11 cellular contexts compared by ENCODE assay signal in genomic region chr5:34598177-34598794, GRCh38. TPM values are rescaled to one million over a fixed set of nuclear protein-coding genes. Genes with fewer than 3 reads are reported as not detected.
DNase-seq lines count a peak whose midpoint lies in the region; ATAC-seq, FAIRE-seq and TF ChIP-seq lines count a peak whose summit lies in the region.
"Had no signal": no experiment of that assay in that cellular context is flagged by ENCODE, and none has a peak within 500 bp of the region (broad histone marks: within the 10 kb centered on the region; RNA-seq: fewer than 3 reads in every experiment).

No MANE protein-coding gene starts in this region.

- no peak for TF ChIP-seq EP300 in K562 (IDR thresholded peaks at IDR 0.05; ENCODE audit: low read length)

- H3K4me2 ChIP-seq in K562 (ENCODE audit: insufficient read depth, low read length): no peak overlapping the region

- H3K79me2 ChIP-seq in ACC112 (ENCODE audit: control insufficient read depth, insufficient read depth, low read length, unreplicated experiment) (no peaks in the 10 kb centered on the region), K562 (ENCODE audit: control insufficient read depth, insufficient read depth, low read length) (no peaks in the 10 kb centered on the region)

- peak overlapping the region; percentile 25; the same call in 1 of the 2 replicates for H3K4me3 ChIP-seq in ACC112 (ENCODE audit: low read depth, low read length)
- H3K4me3 ChIP-seq in K562: no peak overlapping the region
- no peak overlapping the region for H3K4me3 ChIP-seq in kidney epithelial cell (ENCODE audit: low read depth, low read length)
- H3K4me3 ChIP-seq: prostate gland, testis had no signal

- no peaks in the 10 kb centered on the region for H4K20me1 ChIP-seq in K562 (replicated peaks; ENCODE audit: control insufficient read depth, insufficient read depth, low read length)

- in situ Hi-C loops in K562 (cut with MboI): no loop called here

- H3K9me3 ChIP-seq in K562 (replicated peaks; ENCODE audit: control insufficient read depth, insufficient read depth, low read depth, low read length): no peaks in the 10 kb centered on the region
- H3K9me3 ChIP-seq: prostate gland, testis had no signal

- H3K27me3 ChIP-seq in ACC112 (ENCODE audit: insufficient read depth, low read length): no peaks in the 10 kb centered on the region
- H3K27me3 ChIP-seq in K562 (ENCODE audit: control insufficient read depth in 2 of 2, insufficient read depth in 2 of 2, low read length in 2 of 2): peaks cover 0 to 5% of the 10 kb centered on the region in 2 experiments; a peak in 1 of 5 replicates
- H3K27me3 ChIP-seq in kidney epithelial cell (ENCODE audit: control insufficient read depth, insufficient read depth, low read length): no peaks in the 10 kb centered on the region
- H3K27me3 ChIP-seq: testis had no signal

- no peaks in the 10 kb centered on the region for H3K9me1 ChIP-seq in K562 (ENCODE audit: control insufficient read depth, insufficient read depth, low read length)

- 3% methylated on average over 5 of the region's 5 CpGs for WGBS in K562 (ENCODE audit: insufficient coverage, low coverage, missing lambda C conversion rate)

- ATAC-seq in K562: no peak
- no peak for ATAC-seq in HG03045 (IDR thresholded peaks at IDR 0.05; ENCODE audit: unreplicated experiment)

- H3K27ac ChIP-seq in ACC112 (ENCODE audit: low read depth, low read length) (peak overlapping the region; percentile 81), K562 (ENCODE audit: extremely low read depth, low read depth, low read length) (no peak overlapping the region)
- H3K27ac ChIP-seq: prostate gland, testis had no signal

- DNase-seq in HS-27A (ENCODE audit: low read depth): peak; percentile 55
- no peak for DNase-seq in K562 (ENCODE audit: extremely low read depth in 1 of 4, low spot score in 3 of 4)
- DNase-seq in kidney epithelial cell (ENCODE audit: low read depth): peak; percentile 87
- DNase-seq in SIG-M5 treated with dmso at 0.1 percent for 504 hours (lab: John Stamatoyannopoulos, UW; ENCODE audit: unreplicated experiment): no peak
- DNase-seq in posterior vena cava (ENCODE audit: low spot score): no peak
- DNase-seq in iPS-NIHi7 (ENCODE audit: extremely low spot score): no peak
- DNase-seq: NCI-H1436 treated with DMSO at 0.1 percent for 48 hours, testis had no signal

- peaks cover 33% of the 10 kb centered on the region for H3K4me1 ChIP-seq in ACC112 (ENCODE audit: control insufficient read depth, insufficient read depth, low read length, unreplicated experiment)
- peaks cover 0 to 5% of the 10 kb centered on the region in 2 experiments; a peak in 2 of 5 replicates for H3K4me1 ChIP-seq in K562 (replicated peaks in 1 of 2; ENCODE audit: control insufficient read depth in 2 of 2, insufficient read depth in 2 of 2, low read length in 2 of 2)
- H3K4me1 ChIP-seq: prostate gland had no signal

- H3K36me3 ChIP-seq in ACC112 (ENCODE audit: insufficient read depth, low read length) (no peaks in the 10 kb centered on the region), K562 (ENCODE audit: control insufficient read depth, insufficient read depth, low read length) (no peaks in the 10 kb centered on the region), kidney epithelial cell (ENCODE audit: control insufficient read depth, insufficient read depth, low read length) (no peaks in the 10 kb centered on the region)
- H3K36me3 ChIP-seq: prostate gland had no signal

- no TSS peak for BruUV-seq in K562 (replicated peaks; lab: Mats Ljungman, UMichigan)

- intact Hi-C loops in K562 (cut with micrococcal nuclease): no loop called here
- intact Hi-C loops in posterior vena cava (cut with DNase I): no loop called here

- H2AFZ ChIP-seq in ACC112 (ENCODE audit: low read length, unreplicated experiment) (peak overlapping the region; percentile 10), K562 (ENCODE audit: low read depth, low read length) (no peak overlapping the region)

- no peak for TF ChIP-seq RAD21 in K562 (CRISPR knock-in tag; conservative IDR thresholded peaks at IDR 0.05 in 1 of 2, IDR thresholded peaks at IDR 0.05 in 1 of 2)

- POLR2A ChIA-PET in K562 (lab: Yijun Ruan, JAX): interaction anchor here (1.2 kb wide), 1 partner anchor 11 kb away, joined by 8 read pairs; no protein-coding TSS in a partner anchor

- no peak overlapping the region for H3K9ac ChIP-seq in K562 (ENCODE audit: insufficient read depth in 1 of 2, low read depth in 2 of 2, low read length in 2 of 2)

- no peak for TF ChIP-seq POLR2A in K562 (conservative IDR thresholded peaks at IDR 0.05)

- no peak for FAIRE-seq in K562 (lab: Jason Lieb, UNC)

- no peak for TF ChIP-seq CTCF in K562 (IDR thresholded peaks at IDR 0.05 in 2 of 3, conservative IDR thresholded peaks at IDR 0.05 in 1 of 3; ENCODE audit: insufficient read depth in 2 of 3, low read depth in 1 of 3, low read length in 3 of 3)
- no peak for TF ChIP-seq CTCF in kidney epithelial cell (IDR thresholded peaks at IDR 0.05; ENCODE audit: insufficient read depth, low read length, poor library complexity, severe bottlenecking)

- CTCF ChIA-PET in K562 (lab: Yijun Ruan, JAX; ENCODE audit: low intra/inter-chr PET ratio): no interaction called here

TF ChIP-seq in K562, 482 proteins besides CTCF, POLR2A, EP300 and RAD21 (continues in another document):
- TF ChIP-seq XRCC4 (IDR thresholded peaks at IDR 0.05; ENCODE audit: extremely low read depth, insufficient read depth, insufficient read length) (no peak), MED1 (CRISPR knock-in tag; IDR thresholded peaks at IDR 0.05; ENCODE audit: borderline replicate concordance) (no peak), KAT7 (CRISPR knock-in tag; IDR thresholded peaks at IDR 0.05; ENCODE audit: borderline replicate concordance) (no peak), CSDE1 (IDR thresholded peaks at IDR 0.05) (no peak), SUPT5H (IDR thresholded peaks at IDR 0.05) (no peak), SNIP1 (IDR thresholded peaks at IDR 0.05; ENCODE audit: low read depth) (no peak), RB1 (IDR thresholded peaks at IDR 0.05; ENCODE audit: low read depth) (no peak), ZNF143 (CRISPR knock-in tag; IDR thresholded peaks at IDR 0.05) (no peak), ZKSCAN8 (CRISPR knock-in tag; IDR thresholded peaks at IDR 0.05) (no peak), GTF2B (IDR thresholded peaks at IDR 0.05; ENCODE audit: extremely low read depth, insufficient read length) (no peak), ETV5 (CRISPR knock-in tag; IDR thresholded peaks at IDR 0.05; ENCODE audit: low read depth) (no peak), BRD4 (IDR thresholded peaks at IDR 0.05) (no peak), HDAC3 (IDR thresholded peaks at IDR 0.05; ENCODE audit: borderline replicate concordance, partially characterized antibody) (no peak), LARP7 (IDR thresholded peaks at IDR 0.05) (no peak), JUN (IDR thresholded peaks at IDR 0.05; ENCODE audit: borderline replicate concordance, low read depth, low read length) (no peak), JUN (CRISPR knock-in tag; IDR thresholded peaks at IDR 0.05; ENCODE audit: borderline replicate concordance) (no peak), STAT5B (CRISPR knock-in tag; IDR thresholded peaks at IDR 0.05) (no peak), TCF7L2 (IDR thresholded peaks at IDR 0.05; ENCODE audit: low read depth, low read length) (no peak)
- TF ChIP-seq, protein P1, sequence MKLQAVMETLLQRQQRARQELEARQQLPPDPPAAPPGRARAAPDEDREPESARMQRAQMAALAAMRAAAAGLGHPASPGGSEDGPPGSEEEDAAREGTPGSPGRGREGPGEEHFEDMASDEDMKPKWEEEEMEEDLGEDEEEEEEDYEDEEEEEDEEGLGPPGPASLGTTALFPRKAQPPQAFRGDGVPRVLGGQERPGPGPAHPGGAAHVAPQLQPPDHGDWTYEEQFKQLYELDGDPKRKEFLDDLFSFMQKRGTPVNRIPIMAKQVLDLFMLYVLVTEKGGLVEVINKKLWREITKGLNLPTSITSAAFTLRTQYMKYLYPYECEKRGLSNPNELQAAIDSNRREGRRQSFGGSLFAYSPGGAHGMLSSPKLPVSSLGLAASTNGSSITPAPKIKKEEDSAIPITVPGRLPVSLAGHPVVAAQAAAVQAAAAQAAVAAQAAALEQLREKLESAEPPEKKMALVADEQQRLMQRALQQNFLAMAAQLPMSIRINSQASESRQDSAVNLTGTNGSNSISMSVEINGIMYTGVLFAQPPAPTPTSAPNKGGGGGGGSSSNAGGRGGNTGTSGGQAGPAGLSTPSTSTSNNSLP (IDR thresholded peaks at IDR 0.05; ENCODE audit: borderline replicate concordance, low read depth, low read length): no peak

RNA-seq across cellular contexts. Expression of gene RAI14, which starts 57.8 kb away (rescaled TPM):
- 38.2 and 39.6 TPM in 2 replicates for total RNA-seq in K562 (2011; cell fraction: chromatin; rRNA removed; ENCODE audit: low replicate concordance)
- 12.7 and 17.1 TPM in 2 replicates for total RNA-seq in K562 (2011; cell fraction: nucleolus; rRNA removed)
- total RNA-seq in K562 (2011; cell fraction: nucleoplasm; rRNA removed): 23.8 and 35.0 TPM in 2 replicates
- 26.2 and 28.7 TPM in 2 replicates for total RNA-seq in K562 (2014; rRNA removed)
- total RNA-seq in K562 (2014; rRNA removed; fragmentation: Illumina TruSeq; extraction: Trizol): 36.6 and 41.5 TPM in 2 replicates
- 24.9 and 26.9 TPM in 2 replicates for total RNA-seq in K562 (2015; rRNA removed; fragmentation: Illumina TruSeq; extraction: Trizol)
- total RNA-seq in K562 (2021): 52.4 and 58.6 TPM in 2 replicates
- polyA plus RNA-seq in K562 (2011; rRNA removed): 21.1 and 34.8 TPM in 2 replicates
- polyA plus RNA-seq in K562 (2011; cell fraction: cytosol; rRNA removed): 16.5 and 29.9 TPM in 2 replicates
- polyA plus RNA-seq in K562 (2011; cell fraction: nucleus; rRNA removed): 10.9 and 24.1 TPM in 2 replicates
- 17.2 and 23.2 TPM in 2 replicates for polyA plus RNA-seq in K562 (2012)
- 44.7 and 45.1 TPM in 2 replicates for polyA plus RNA-seq in K562 (2014; fragmentation: Illumina TruSeq; extraction: Trizol)
- polyA plus RNA-seq in K562 (2014; fragmentation: Nextera tagmentation; extraction: Ambion mirVana): 10 to 100 TPM; 11.3 to 12.6 TPM
- polyA plus RNA-seq in K562 (2014; rRNA removed): 25.8 and 82.5 TPM in 2 replicates
- 86.8 and 125 TPM in 2 replicates for polyA minus RNA-seq in K562 (2011; rRNA and poly(A)+ RNA removed)
- 23.6 and 23.8 TPM in 2 replicates for polyA minus RNA-seq in K562 (2011; cell fraction: cytosol; rRNA and poly(A)+ RNA removed)
- polyA minus RNA-seq in K562 (2011; cell fraction: nucleus; rRNA and poly(A)+ RNA removed): 8.6 and 11.3 TPM in 2 replicates
- total RNA-seq in kidney epithelial cell: 116 and 117 TPM in 2 replicates
- 100 to 1,000 TPM in 1 of 2 donors, 10 to 100 TPM in 1; 76.1 to 160 TPM for total RNA-seq in posterior vena cava

Comparison
In these comparisons a context has a peak if more than half of its experiments do, and no peak if none do; other contexts are left out.
1. DNase-seq: peak in HS-27A (single experiment) and kidney epithelial cell (single experiment); none in K562 (0 of 4), SIG-M5 treated with dmso at 0.1 percent for 504 hours (single experiment), posterior vena cava (single experiment) and iPS-NIHi7 (single experiment).